Comparison of ENCODE assay signal across 8 cellular contexts in genomic region chr3:49104052-49104426, GRCh38. TPM values are rescaled to one million over a fixed set of nuclear protein-coding genes. Genes with fewer than 3 reads are reported as not detected.
DNase-seq lines count a peak whose midpoint lies in the region; ATAC-seq and TF ChIP-seq lines count a peak whose summit lies in the region.

No MANE protein-coding gene starts in this region.

- no peaks in the 10 kb centered on the region for H3K9me3 ChIP-seq in CD4-positive, CD25-positive, alpha-beta regulatory T cell (ENCODE audit: control insufficient read depth in 2 of 2, low read length in 2 of 2)
- H3K9me3 ChIP-seq in OCI-LY3 (ENCODE audit: insufficient read depth, low read length) = no peaks in the 10 kb centered on the region
- no peaks in the 10 kb centered on the region for H3K9me3 ChIP-seq in neuronal stem cell (replicated peaks in 1 of 2; ENCODE audit: control insufficient read depth in 2 of 2, insufficient read depth in 1 of 2, low read depth in 1 of 2, low read length in 2 of 2)

- H3K79me2 ChIP-seq in OCI-LY3 (ENCODE audit: low read length) = peaks cover 14% of the 10 kb centered on the region

- H3K23ac ChIP-seq in neuronal stem cell (ENCODE audit: low read depth, low read length, poor library complexity) = no peak overlapping the region

- no peak overlapping the region for H3K4ac ChIP-seq in neuronal stem cell (ENCODE audit: low read length)

- peaks cover 4 to 33% (median 16%) of the 10 kb centered on the region in 4 donors for H3K4me1 Mint-ChIP-seq in CD4-positive, CD25-positive, alpha-beta regulatory T cell
- peaks cover 27% of the 10 kb centered on the region for H3K4me1 Mint-ChIP-seq in endothelial cell (ENCODE audit: unreplicated experiment)

- H3K27me3 Mint-ChIP-seq in CD4-positive, CD25-positive, alpha-beta regulatory T cell = no peaks in the 10 kb centered on the region
- peaks cover 11% of the 10 kb centered on the region for H3K27me3 Mint-ChIP-seq in endothelial cell (ENCODE audit: unreplicated experiment)

- H3K4me3 ChIP-seq in CD4-positive, CD25-positive, alpha-beta regulatory T cell (ENCODE audit: low read depth, low read length) = peak overlapping the region; percentile 75
- H3K4me3 ChIP-seq in OCI-LY3 (ENCODE audit: low read length) (peak overlapping the region; percentile 86), neuronal stem cell (ENCODE audit: low read length in 2 of 2) (peak overlapping the region; percentile 76 to 95)

- no peaks in the 10 kb centered on the region for H3K27me3 ChIP-seq in CD4-positive, CD25-positive, alpha-beta regulatory T cell (ENCODE audit: control insufficient read depth, insufficient read depth, low read length)
- H3K27me3 ChIP-seq in OCI-LY3 (ENCODE audit: low read depth, low read length) = no peaks in the 10 kb centered on the region
- no peaks in the 10 kb centered on the region for H3K27me3 ChIP-seq in neuronal stem cell (ENCODE audit: control insufficient read depth in 3 of 3, insufficient read depth in 3 of 3, low read depth in 1 of 3, low read length in 3 of 3)

- peaks cover 33% of the 10 kb centered on the region for H3K36me3 Mint-ChIP-seq in CD4-positive, CD25-positive, alpha-beta regulatory T cell
- H3K36me3 Mint-ChIP-seq in endothelial cell (ENCODE audit: low read depth, unreplicated experiment) = peaks cover 39% of the 10 kb centered on the region

- H2BK15ac ChIP-seq in neuronal stem cell (ENCODE audit: low read length) = no peak overlapping the region

- H3K9ac ChIP-seq in OCI-LY3 (ENCODE audit: low read length) = peak overlapping the region; percentile 89
- H3K9ac ChIP-seq in neuronal stem cell (ENCODE audit: low read depth, low read length, poor library complexity) = peak overlapping the region; percentile 92

- H2BK5ac ChIP-seq in neuronal stem cell (ENCODE audit: low read length) = peak overlapping the region; percentile 62

- no peaks in the 10 kb centered on the region for H3K9me3 Mint-ChIP-seq in CD4-positive, CD25-positive, alpha-beta regulatory T cell
- no peaks in the 10 kb centered on the region for H3K9me3 Mint-ChIP-seq in endothelial cell (ENCODE audit: unreplicated experiment)

- peak overlapping the region; percentile 94 to 98 (median 97) for H3K4me3 Mint-ChIP-seq in CD4-positive, CD25-positive, alpha-beta regulatory T cell
- peak overlapping the region; percentile 98 for H3K4me3 Mint-ChIP-seq in endothelial cell (ENCODE audit: unreplicated experiment)

- peak overlapping the region; percentile 75 for H2AFZ ChIP-seq in OCI-LY3 (ENCODE audit: low read depth, low read length)
- peak overlapping the region; percentile 95 for H2AFZ ChIP-seq in neuronal stem cell (ENCODE audit: low read length)

- no peak overlapping the region for H4K8ac ChIP-seq in neuronal stem cell (ENCODE audit: low read depth, low read length)

- H4K20me1 ChIP-seq in OCI-LY3 (ENCODE audit: insufficient read depth, low read length) = no peaks in the 10 kb centered on the region

- no peak overlapping the region for H2AK5ac ChIP-seq in neuronal stem cell (ENCODE audit: low read depth, low read length)

- WGBS in neuronal stem cell (ENCODE audit: extremely low coverage in 2 of 2, insufficient read length in 2 of 2, insufficient replicate concordance in 1 of 2), 2 donors = no CpG with 5 or more reads among the region's 8 CpGs

- peak overlapping the region; percentile 44 for H3K18ac ChIP-seq in neuronal stem cell (ENCODE audit: low read length)

- H2BK120ac ChIP-seq in neuronal stem cell (ENCODE audit: low read depth, low read length) = no peak overlapping the region

- H3K79me1 ChIP-seq in neuronal stem cell (ENCODE audit: low read depth, low read length) = peaks cover 8% of the 10 kb centered on the region

- H3K4me1 ChIP-seq in CD4-positive, CD25-positive, alpha-beta regulatory T cell (ENCODE audit: control insufficient read depth, insufficient read depth, low read length, poor library complexity, severe bottlenecking) = peaks cover 21% of the 10 kb centered on the region
- H3K4me1 ChIP-seq in OCI-LY3 (ENCODE audit: low read length) = peaks cover 10% of the 10 kb centered on the region
- H3K4me1 ChIP-seq in neuronal stem cell (ENCODE audit: control insufficient read depth in 2 of 2, insufficient read depth in 1 of 2, low read depth in 1 of 2, low read length in 2 of 2) = peaks cover 6 to 11% of the 10 kb centered on the region in 2 donors

- no peak for DNase-seq in CD4-positive, CD25-positive, alpha-beta regulatory T cell
- DNase-seq in endothelial cell (ENCODE audit: low spot score) = no peak
- no peak for DNase-seq in neuronal stem cell (ENCODE audit: low spot score)
- DNase-seq in stimulated activated CD4-positive, alpha-beta T cell treated with anti-CD3 and anti-CD28 coated beads, Interleukin-1b, Interleukin-23, amount 100 ng/mL, for 48 hours = no peak

- H4K91ac ChIP-seq in neuronal stem cell (ENCODE audit: low read depth, low read length, poor library complexity) = no peak overlapping the region

- no peak overlapping the region for H3K14ac ChIP-seq in neuronal stem cell (ENCODE audit: low read length)

- peak overlapping the region; percentile 98 to 99 (median 98) for H3K27ac Mint-ChIP-seq in CD4-positive, CD25-positive, alpha-beta regulatory T cell
- peak overlapping the region; percentile 100 for H3K27ac Mint-ChIP-seq in endothelial cell (ENCODE audit: unreplicated experiment)

- peaks cover 34% of the 10 kb centered on the region for H3K36me3 ChIP-seq in CD4-positive, CD25-positive, alpha-beta regulatory T cell (ENCODE audit: control insufficient read depth, insufficient read depth, low read length)
- H3K36me3 ChIP-seq in OCI-LY3 (replicated peaks; ENCODE audit: low read depth, low read length) (peaks cover 46% of the 10 kb centered on the region), neuronal stem cell (replicated peaks in 1 of 2; ENCODE audit: control insufficient read depth in 2 of 2, insufficient read depth in 2 of 2, low read length in 2 of 2) (peaks cover 48 to 67% of the 10 kb centered on the region in 2 donors)

- no peak for ATAC-seq in CD4-positive, CD25-positive, alpha-beta regulatory T cell (ENCODE audit: low read depth in 2 of 2)
- ATAC-seq in GM19351 (IDR thresholded peaks at IDR 0.05; ENCODE audit: unreplicated experiment) = no peak
- ATAC-seq in GM18511 (IDR thresholded peaks at IDR 0.05; ENCODE audit: unreplicated experiment) = no peak
- no peak for ATAC-seq in GM19467 (IDR thresholded peaks at IDR 0.05; ENCODE audit: unreplicated experiment)

- H3K4me2 ChIP-seq in OCI-LY3 (ENCODE audit: low read length) (peak overlapping the region; percentile 99), neuronal stem cell (ENCODE audit: insufficient read depth, low read length, poor library complexity, severe bottlenecking) (peak overlapping the region; percentile 90)

- no peak for TF ChIP-seq CTCF in OCI-LY3 (IDR thresholded peaks at IDR 0.05; ENCODE audit: low read depth, low read length)
- no peak for TF ChIP-seq CTCF in endothelial cell (IDR thresholded peaks at IDR 0.05; ENCODE audit: unreplicated experiment)

- peak overlapping the region; percentile 79 for H3K27ac ChIP-seq in CD4-positive, CD25-positive, alpha-beta regulatory T cell (ENCODE audit: insufficient read depth, low read length, poor library complexity, severe bottlenecking)
- peak overlapping the region; percentile 58 for H3K27ac ChIP-seq in OCI-LY3 (ENCODE audit: low read length)
- peak overlapping the region; percentile 93 for H3K27ac ChIP-seq in neuronal stem cell (replicated peaks; ENCODE audit: low read length)

- no peak overlapping the region for H2BK12ac ChIP-seq in neuronal stem cell (ENCODE audit: low read length)

RNA-seq across cellular contexts. Expression of gene QARS1, which starts 0.5 kb away (rescaled TPM):
- 224 TPM for total RNA-seq in CD4-positive, CD25-positive, alpha-beta regulatory T cell
- 100 to 1,000 TPM; 102 to 157 (median 132) TPM for polyA plus RNA-seq in CD4-positive, CD25-positive, alpha-beta regulatory T cell
- 416 TPM for total RNA-seq in endothelial cell (ENCODE audit: unreplicated experiment)
- polyA plus RNA-seq in neuronal stem cell (2013, experiment 1 of 2) = 407 TPM
- polyA plus RNA-seq in neuronal stem cell (2013, experiment 2 of 2) = 414 TPM

RNA-seq across cellular contexts. Expression of gene QRICH1, which starts 10.2 kb away (rescaled TPM):
- 219 TPM for total RNA-seq in CD4-positive, CD25-positive, alpha-beta regulatory T cell
- polyA plus RNA-seq in CD4-positive, CD25-positive, alpha-beta regulatory T cell = 10 to 100 TPM; 20.0 to 26.8 (median 24.1) TPM
- 136 TPM for total RNA-seq in endothelial cell (ENCODE audit: unreplicated experiment)
- 101 TPM for polyA plus RNA-seq in neuronal stem cell (2013, experiment 1 of 2)
- polyA plus RNA-seq in neuronal stem cell (2013, experiment 2 of 2) = 102 TPM

RNA-seq across cellular contexts. Expression of gene USP19, which starts 16.6 kb away (rescaled TPM):
- total RNA-seq in CD4-positive, CD25-positive, alpha-beta regulatory T cell = 57.8 TPM
- 10 to 100 TPM; 23.4 to 29.2 (median 25.4) TPM for polyA plus RNA-seq in CD4-positive, CD25-positive, alpha-beta regulatory T cell
- total RNA-seq in endothelial cell (ENCODE audit: unreplicated experiment) = 38.8 TPM
- 22.3 TPM for polyA plus RNA-seq in neuronal stem cell (2013, experiment 1 of 2)
- polyA plus RNA-seq in neuronal stem cell (2013, experiment 2 of 2) = 21.3 TPM

RNA-seq across cellular contexts. Expression of gene LAMB2, which starts 28.8 kb away (rescaled TPM):
- 1.4 TPM for total RNA-seq in CD4-positive, CD25-positive, alpha-beta regulatory T cell
- polyA plus RNA-seq in CD4-positive, CD25-positive, alpha-beta regulatory T cell = under 1 TPM in 1 of 4 donors, not detected in 3; 0.57 TPM
- 259 TPM for total RNA-seq in endothelial cell (ENCODE audit: unreplicated experiment)
- 91.9 TPM for polyA plus RNA-seq in neuronal stem cell (2013, experiment 1 of 2)
- polyA plus RNA-seq in neuronal stem cell (2013, experiment 2 of 2) = 91.3 TPM
